In genomic region chr1:22025368-22026154, GRCh38 we compare ENCODE assay signal across 8 cellular contexts. TPM values are rescaled to one million over a fixed set of nuclear protein-coding genes. Genes with fewer than 3 reads are reported as not detected.
DNase-seq lines count a peak whose midpoint lies in the region; ATAC-seq, FAIRE-seq and TF ChIP-seq lines count a peak whose summit lies in the region.

No MANE protein-coding gene starts in this region.

- H3K9me3 ChIP-seq in adipocyte (ENCODE audit: control insufficient read depth, low read length) (no peaks in the 10 kb centered on the region), transverse colon (no peaks in the 10 kb centered on the region)

- peak overlapping the region; percentile 99 for H3K4me3 ChIP-seq in adipocyte (ENCODE audit: low read length)
- peak overlapping the region; percentile 89 to 98 (median 92) for H3K4me3 ChIP-seq in transverse colon

- H3K27me3 ChIP-seq in adipocyte (replicated peaks; ENCODE audit: control insufficient read depth, insufficient read depth, low read length): no peaks in the 10 kb centered on the region
- no peaks in the 10 kb centered on the region for H3K27me3 ChIP-seq in transverse colon

- in situ Hi-C loops in transverse colon (cut with MboI; ENCODE audit: low pct_ligation_motif_present in 1 of 4, low pct_unique_long_range_greater_than_20kb in 1 of 4, low sequenced_read_pairs in 3 of 4): no loop called here

- DNase-seq in GM12891 (ENCODE audit: insufficient read length, low spot score) (peak; percentile 54), NCI-H1436 treated with DMSO at 0.1 percent for 48 hours (lab: John Stamatoyannopoulos, UW) (peak; percentile 80), SW480 (ENCODE audit: low spot score) (peak; percentile 94), adipocyte (ENCODE audit: low read depth) (peak; percentile 95), cardiac septum (ENCODE audit: low spot score) (peak; percentile 94), pons (ENCODE audit: low spot score) (peak; percentile 53), transverse colon (peak; percentile 88)

- H3K36me3 ChIP-seq in adipocyte (ENCODE audit: control insufficient read depth, insufficient read depth, low read length, severe bottlenecking) (peaks cover 3% of the 10 kb centered on the region), transverse colon (no peaks in the 10 kb centered on the region)

- 0% methylated on average over 42 of the region's 42 CpGs; no CpG with 5 or more reads in 1 of the 2 donors for WGBS in transverse colon (ENCODE audit: low coverage in 1 of 2), 2 donors

- intact Hi-C loops in cardiac septum (cut with DNase I) (loop anchor here (1.0 to 5.0 kb wide), 2 partner anchors 27 to 392 kb away; partner anchors contain the start of gene CDC42), transverse colon (cut with DNase I; ENCODE audit: low total_unique reads) (no loop called here)

- H3K4me1 ChIP-seq in adipocyte (ENCODE audit: control insufficient read depth, insufficient read depth, low read length) (peaks cover 16% of the 10 kb centered on the region), transverse colon (peaks cover 4 to 27% (median 14%) of the 10 kb centered on the region in 4 donors)

- TF ChIP-seq CTCF in transverse colon (IDR thresholded peaks at IDR 0.05): no peak

- TF ChIP-seq POLR2A in GM12891 (IDR thresholded peaks at IDR 0.05; ENCODE audit: low read depth, low read length) (peak; percentile 94), transverse colon (IDR thresholded peaks at IDR 0.05) (peak; percentile 91)

- peak; percentile 93 for FAIRE-seq in GM12891 (lab: Jason Lieb, UNC)

- peak overlapping the region; percentile 99 for H3K9ac ChIP-seq in adipocyte (ENCODE audit: low read length)

- no peak for TF ChIP-seq EP300 in transverse colon (IDR thresholded peaks at IDR 0.05; ENCODE audit: low read depth)

- peak; percentile 76 for ATAC-seq in HG02840 (IDR thresholded peaks at IDR 0.05; ENCODE audit: low FRiP score, unreplicated experiment)

- peak overlapping the region; percentile 98 to 100 (median 98) for H3K27ac ChIP-seq in transverse colon

TF ChIP-seq in GM12891, 5 proteins besides CTCF, POLR2A, EP300 and RAD21:
- peak; percentile 62 for TF ChIP-seq TAF1 (IDR thresholded peaks at IDR 0.05; ENCODE audit: low read depth, low read length)
- no peak for TF ChIP-seq PAX5 (IDR thresholded peaks at IDR 0.05; ENCODE audit: insufficient read depth, low read length, severe bottlenecking)
- TF ChIP-seq SPI1 (IDR thresholded peaks at IDR 0.05; ENCODE audit: low read depth, low read length): peak; percentile 8; the same call in 1 of the 2 replicates
- peak; percentile 93 for TF ChIP-seq POLR2AphosphoS5 (IDR thresholded peaks at IDR 0.05; ENCODE audit: low read depth, low read length)
- peak; percentile 76; the same call in 1 of the 2 replicates for TF ChIP-seq POU2F2 (IDR thresholded peaks at IDR 0.05; ENCODE audit: low read depth, low read length)

RNA-seq across cellular contexts. Expression of gene CELA3A, which starts 24.1 kb away (rescaled TPM):
- polyA plus RNA-seq in GM12891 (2012; ENCODE audit: low read depth, missing spikeins): not detected
- total RNA-seq in cardiac septum: not detected
- total RNA-seq in transverse colon: not detected

RNA-seq across cellular contexts. Expression of gene CDC42, which starts 26.9 kb away (rescaled TPM):
- 265 TPM for polyA plus RNA-seq in GM12891 (2012; ENCODE audit: low read depth, missing spikeins)
- total RNA-seq in cardiac septum: 164 TPM
- total RNA-seq in transverse colon: 100 to 1,000 TPM; 140 to 245 (median 174) TPM

RNA-seq across cellular contexts. Expression of gene CELA3B, which starts 48.7 kb away (rescaled TPM):
- polyA plus RNA-seq in GM12891 (2012; ENCODE audit: low read depth, missing spikeins): not detected
- total RNA-seq in cardiac septum: not detected
- not detected for total RNA-seq in transverse colon

Comparison
In these comparisons a context has a peak if more than half of its experiments do, and no peak if none do; other contexts are left out.
1. Peak in every context shown above with its lines: DNase-seq, ATAC-seq, H3K4me3 ChIP-seq and H3K27ac ChIP-seq.